Comparison of ENCODE assay signal across 1 cellular context in genomic region chr5:65577141-65577540, GRCh38.
TF ChIP-seq lines count a peak whose summit lies in the region.

No MANE protein-coding gene starts in this region.

TF ChIP-seq in IMR-90, 13 proteins besides CTCF, POLR2A, EP300 and RAD21:
- TF ChIP-seq MXI1 (IDR thresholded peaks at IDR 0.05; ENCODE audit: borderline replicate concordance, low read depth, low read length) (no peak), BHLHE40 (IDR thresholded peaks at IDR 0.05; ENCODE audit: low read depth, low read length) (no peak), MAZ (IDR thresholded peaks at IDR 0.05; ENCODE audit: borderline replicate concordance, low read depth, low read length) (no peak), NFE2L2 (IDR thresholded peaks at IDR 0.05; ENCODE audit: low read depth, low read length) (no peak), CEBPB (IDR thresholded peaks at IDR 0.05; ENCODE audit: low read depth, low read length) (no peak), FOS (IDR thresholded peaks at IDR 0.05; ENCODE audit: low read depth, low read length) (no peak), CHD1 (IDR thresholded peaks at IDR 0.05; ENCODE audit: low read depth, low read length) (no peak), USF2 (IDR thresholded peaks at IDR 0.05; ENCODE audit: low read depth, low read length) (no peak), RFX5 (IDR thresholded peaks at IDR 0.05; ENCODE audit: low read depth, low read length) (no peak), SMC3 (IDR thresholded peaks at IDR 0.05; ENCODE audit: low read depth, low read length) (no peak), RCOR1 (IDR thresholded peaks at IDR 0.05; ENCODE audit: insufficient replicate concordance, low read length) (no peak), MAFK (IDR thresholded peaks at IDR 0.05; ENCODE audit: low read depth, low read length) (no peak)
- TF ChIP-seq, protein P1, sequence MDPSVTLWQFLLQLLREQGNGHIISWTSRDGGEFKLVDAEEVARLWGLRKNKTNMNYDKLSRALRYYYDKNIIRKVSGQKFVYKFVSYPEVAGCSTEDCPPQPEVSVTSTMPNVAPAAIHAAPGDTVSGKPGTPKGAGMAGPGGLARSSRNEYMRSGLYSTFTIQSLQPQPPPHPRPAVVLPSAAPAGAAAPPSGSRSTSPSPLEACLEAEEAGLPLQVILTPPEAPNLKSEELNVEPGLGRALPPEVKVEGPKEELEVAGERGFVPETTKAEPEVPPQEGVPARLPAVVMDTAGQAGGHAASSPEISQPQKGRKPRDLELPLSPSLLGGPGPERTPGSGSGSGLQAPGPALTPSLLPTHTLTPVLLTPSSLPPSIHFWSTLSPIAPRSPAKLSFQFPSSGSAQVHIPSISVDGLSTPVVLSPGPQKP (IDR thresholded peaks at IDR 0.05; ENCODE audit: borderline replicate concordance, low read depth, low read length): no peak
